8 cellular contexts compared by ENCODE assay signal in genomic region chr6:49551126-49551865, GRCh38. TPM values are rescaled to one million over a fixed set of nuclear protein-coding genes. Genes with fewer than 3 reads are reported as not detected.
DNase-seq lines count a peak whose midpoint lies in the region; ATAC-seq lines count a peak whose summit lies in the region.

No MANE protein-coding gene starts in this region.

- in situ Hi-C loops in KBM-7 (cut with MboI; ENCODE audit: low pct_unique_long_range_greater_than_20kb, low sequenced_read_pairs): no loop called here

- H3K9me3 Mint-ChIP-seq in activated naive CD8-positive, alpha-beta T cell treated with anti-CD3 and anti-CD28 coated beads, Interleukin-2, amount 10 ng/mL, durations not matched to agents 7 days and 5 days: no peaks in the 10 kb centered on the region

- no peaks in the 10 kb centered on the region for H3K9me3 ChIP-seq in skeletal muscle tissue (ENCODE audit: control insufficient read depth in 3 of 3, low read length in 3 of 3)

- no peaks in the 10 kb centered on the region for H3K36me3 ChIP-seq in skeletal muscle tissue (ENCODE audit: control insufficient read depth in 3 of 3, insufficient read depth in 3 of 3, low read length in 3 of 3)

- POLR2A ChIA-PET in activated naive CD8-positive, alpha-beta T cell treated with anti-CD3 and anti-CD28 coated beads, Interleukin-2, amount 10 ng/mL, durations not matched to agents 7 days and 5 days (lab: Charles Lee): no interaction called here

- H3K4me3 ChIP-seq in iPS-11a (ENCODE audit: low read depth, low read length) (peak overlapping the region; percentile 53), skeletal muscle tissue (ENCODE audit: low read length in 3 of 3) (peak overlapping the region; percentile 65 to 70 (median 68))

- no peak overlapping the region for H3K27ac Mint-ChIP-seq in activated naive CD8-positive, alpha-beta T cell treated with anti-CD3 and anti-CD28 coated beads, Interleukin-2, amount 10 ng/mL, durations not matched to agents 7 days and 5 days

- DNase-seq in DMS153 treated with DMSO at 0.1 percent for 48 hours (lab: John Stamatoyannopoulos, UW; ENCODE audit: unreplicated experiment) (peak; percentile 22), DMS153 (lab: John Stamatoyannopoulos, UW) (no peak), KBM-7 (peak; percentile 65)
- peak; percentile 39 for DNase-seq in activated naive CD8-positive, alpha-beta T cell treated with anti-CD3 and anti-CD28 coated beads, Interleukin-2, amount 10 ng/mL, durations not matched to agents 7 days and 5 days
- no peak for DNase-seq in stimulated activated naive CD4-positive, alpha-beta T cell (lab: John Stamatoyannopoulos, UW)

- ATAC-seq in GM21786 (IDR thresholded peaks at IDR 0.05; ENCODE audit: unreplicated experiment): peak; percentile 40
- ATAC-seq in activated naive CD8-positive, alpha-beta T cell treated with anti-CD3 and anti-CD28 coated beads, Interleukin-2, amount 10 ng/mL, durations not matched to agents 7 days and 5 days (ENCODE audit: low read depth): peak; percentile 23

- peaks cover 17 to 27% (median 21%) of the 10 kb centered on the region in 3 donors for H3K27me3 ChIP-seq in skeletal muscle tissue (ENCODE audit: control insufficient read depth in 3 of 3, insufficient read depth in 3 of 3, low read length in 3 of 3)

- H3K4me1 Mint-ChIP-seq in activated naive CD8-positive, alpha-beta T cell treated with anti-CD3 and anti-CD28 coated beads, Interleukin-2, amount 10 ng/mL, durations not matched to agents 7 days and 5 days: peaks cover 14% of the 10 kb centered on the region

- no peak overlapping the region for H3K27ac ChIP-seq in skeletal muscle tissue (ENCODE audit: low read depth, low read length)

- peaks cover 7 to 17% (median 15%) of the 10 kb centered on the region in 3 donors for H3K4me1 ChIP-seq in skeletal muscle tissue (ENCODE audit: control insufficient read depth in 3 of 3, insufficient read depth in 3 of 3, low read length in 3 of 3)

- peak overlapping the region in 2 of 3 donors; percentile 57 to 65 for H3K9ac ChIP-seq in skeletal muscle tissue (ENCODE audit: low read depth in 1 of 3, low read length in 3 of 3)

- peaks cover 1% of the 10 kb centered on the region for H3K36me3 Mint-ChIP-seq in activated naive CD8-positive, alpha-beta T cell treated with anti-CD3 and anti-CD28 coated beads, Interleukin-2, amount 10 ng/mL, durations not matched to agents 7 days and 5 days

- H3K27me3 Mint-ChIP-seq in activated naive CD8-positive, alpha-beta T cell treated with anti-CD3 and anti-CD28 coated beads, Interleukin-2, amount 10 ng/mL, durations not matched to agents 7 days and 5 days: peaks cover 27% of the 10 kb centered on the region

- H3K4me3 Mint-ChIP-seq in activated naive CD8-positive, alpha-beta T cell treated with anti-CD3 and anti-CD28 coated beads, Interleukin-2, amount 10 ng/mL, durations not matched to agents 7 days and 5 days: peak overlapping the region; percentile 82

RNA-seq across cellular contexts. Expression of gene C6orf141, which starts 0.8 kb away (rescaled TPM):
- total RNA-seq in activated naive CD8-positive, alpha-beta T cell treated with anti-CD3 and anti-CD28 coated beads, Interleukin-2, amount 10 ng/mL, durations not matched to agents 7 days and 5 days: under 1 TPM; 0.68 to 0.80 TPM
- 2.1 TPM for total RNA-seq in skeletal muscle tissue

RNA-seq across cellular contexts. Expression of gene GLYATL3, which starts 51.6 kb away (rescaled TPM):
- not detected for total RNA-seq in activated naive CD8-positive, alpha-beta T cell treated with anti-CD3 and anti-CD28 coated beads, Interleukin-2, amount 10 ng/mL, durations not matched to agents 7 days and 5 days
- total RNA-seq in skeletal muscle tissue: not detected

Comparison
In these comparisons a context has a peak if more than half of its experiments do, and no peak if none do; other contexts are left out.
1. DNase-seq: peak in DMS153 treated with DMSO at 0.1 percent for 48 hours (single experiment), KBM-7 (single experiment) and activated naive CD8-positive, alpha-beta T cell treated with anti-CD3 and anti-CD28 coated beads, Interleukin-2, amount 10 ng/mL, durations not matched to agents 7 days and 5 days (single experiment); none in DMS153 (single experiment) and stimulated activated naive CD4-positive, alpha-beta T cell (0 of 6).